Comparison of ENCODE assay signal across 7 cellular contexts in the genomic region with DNA sequence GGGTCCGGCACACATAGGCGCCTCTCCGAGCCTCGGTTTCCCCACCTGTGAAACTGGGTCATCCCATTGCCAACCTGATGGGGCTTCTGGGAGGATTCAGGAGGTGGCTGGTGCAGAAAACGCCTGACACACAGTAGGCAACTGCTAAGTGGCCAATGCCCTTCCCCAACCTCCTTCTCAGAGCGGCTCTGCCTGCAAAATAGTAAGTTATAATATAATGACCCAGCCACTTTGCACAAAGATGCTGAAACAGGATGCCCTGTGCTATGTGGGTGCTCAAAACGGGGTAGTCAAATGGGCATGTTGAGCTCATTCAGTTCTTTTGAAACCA. TPM values are rescaled to one million over a fixed set of nuclear protein-coding genes. Genes with fewer than 3 reads are reported as not detected.
DNase-seq lines count a peak whose midpoint lies in the region; ATAC-seq and TF ChIP-seq lines count a peak whose summit lies in the region.

No MANE protein-coding gene starts in this region.

- no peaks in the 10 kb centered on the region for H3K9me3 ChIP-seq in iPS-15b (ENCODE audit: control insufficient read depth, insufficient read depth, low read length)

- H3K27me3 ChIP-seq in iPS-15b (ENCODE audit: control insufficient read depth, insufficient read depth, low read length) = peaks cover 3% of the 10 kb centered on the region

- CTCF ChIA-PET in activated B cell treated with CpG ODN at 0.5 μM for 24 hours (lab: Charles Lee) = interaction anchor here (0.6 to 4.1 kb wide), 15 partner anchors 23 to 1075 kb away, joined by 3 to 44 read pairs (median 3); a partner anchor contains a TSS

- no peak for DNase-seq in HFF-Myc (ENCODE audit: extremely low read depth, low read depth)
- no peak for DNase-seq in activated B cell treated with CpG ODN at 0.5 μM for 24 hours
- no peak for DNase-seq in stimulated activated naive B cell treated with anti-CD40 and anti-IgM and Interleukin-4, amounts not matched to agents 10 μg/mL and 1 μg/mL and 100 μg/mL, for 72 hours
- no peak for DNase-seq in iPS-NIHi11 (ENCODE audit: low spot score)
- no peak for DNase-seq in activated CD4-positive, CD25-positive, alpha-beta regulatory T cell treated with anti-CD3 and anti-CD28 coated beads, Interleukin-2, amount 50 U/mL, for 72 hours

- no peaks in the 10 kb centered on the region for H3K36me3 ChIP-seq in iPS-15b (ENCODE audit: control insufficient read depth, insufficient read depth, low read length)

- H3K27ac Mint-ChIP-seq in activated B cell treated with CpG ODN at 0.5 μM for 24 hours = no peak overlapping the region
- H3K27ac Mint-ChIP-seq in stimulated activated naive B cell treated with anti-CD40 and anti-IgM and Interleukin-4, amounts not matched to agents 10 μg/mL and 1 μg/mL and 100 μg/mL, for 72 hours = no peak overlapping the region

- peak overlapping the region; percentile 70 for H3K4me3 Mint-ChIP-seq in activated B cell treated with CpG ODN at 0.5 μM for 24 hours
- H3K4me3 Mint-ChIP-seq in stimulated activated naive B cell treated with anti-CD40 and anti-IgM and Interleukin-4, amounts not matched to agents 10 μg/mL and 1 μg/mL and 100 μg/mL, for 72 hours = peak overlapping the region; percentile 44 to 61

- TF ChIP-seq CTCF in HFF-Myc (IDR thresholded peaks at IDR 0.05; ENCODE audit: low read depth, low read length, missing control alignments) = no peak
- no peak for TF ChIP-seq CTCF in activated B cell treated with CpG ODN at 0.5 μM for 24 hours (IDR thresholded peaks at IDR 0.05)

- H3K27me3 Mint-ChIP-seq in activated B cell treated with CpG ODN at 0.5 μM for 24 hours = no peaks in the 10 kb centered on the region
- no peaks in the 10 kb centered on the region for H3K27me3 Mint-ChIP-seq in stimulated activated naive B cell treated with anti-CD40 and anti-IgM and Interleukin-4, amounts not matched to agents 10 μg/mL and 1 μg/mL and 100 μg/mL, for 72 hours

- intact Hi-C loops in activated B cell treated with CpG ODN at 0.5 μM for 24 hours (cut with micrococcal nuclease) = loop anchor here (1.0 to 2.0 kb wide), 7 partner anchors 23 to 229 kb away; a partner anchor contains a TSS

- peaks cover 9% of the 10 kb centered on the region for H3K4me1 Mint-ChIP-seq in activated B cell treated with CpG ODN at 0.5 μM for 24 hours
- H3K4me1 Mint-ChIP-seq in stimulated activated naive B cell treated with anti-CD40 and anti-IgM and Interleukin-4, amounts not matched to agents 10 μg/mL and 1 μg/mL and 100 μg/mL, for 72 hours = peaks cover 3 to 9% of the 10 kb centered on the region in 2 donors

- H3K4me1 ChIP-seq in iPS-15b (ENCODE audit: control insufficient read depth, insufficient read depth, low read length) = peaks cover 2% of the 10 kb centered on the region

- peak overlapping the region; percentile 55 for H3K4me3 ChIP-seq in HFF-Myc (replicated peaks; ENCODE audit: low read depth, low read length)
- peak overlapping the region; percentile 72 for H3K4me3 ChIP-seq in iPS-15b (ENCODE audit: low read depth, low read length)

- POLR2A ChIA-PET in activated B cell treated with CpG ODN at 0.5 μM for 24 hours (lab: Charles Lee) = interaction anchor here (0.7 to 4.7 kb wide), 15 partner anchors 7 to 203 kb away, joined by 3 to 56 read pairs (median 4); a partner anchor contains a TSS

- H3K9ac ChIP-seq in iPS-15b (ENCODE audit: low read depth, low read length) = no peak overlapping the region

- no peak for ATAC-seq in activated B cell treated with CpG ODN at 0.5 μM for 24 hours (ENCODE audit: low read depth)
- peak; percentile 1 to 5 for ATAC-seq in stimulated activated naive B cell treated with anti-CD40 and anti-IgM and Interleukin-4, amounts not matched to agents 10 μg/mL and 1 μg/mL and 100 μg/mL, for 72 hours (replicated peaks)
- ATAC-seq in GM21447 (IDR thresholded peaks at IDR 0.05; ENCODE audit: unreplicated experiment) = no peak

- no peaks in the 10 kb centered on the region for H3K36me3 Mint-ChIP-seq in activated B cell treated with CpG ODN at 0.5 μM for 24 hours (ENCODE audit: low read depth)
- no peaks in the 10 kb centered on the region for H3K36me3 Mint-ChIP-seq in stimulated activated naive B cell treated with anti-CD40 and anti-IgM and Interleukin-4, amounts not matched to agents 10 μg/mL and 1 μg/mL and 100 μg/mL, for 72 hours

- no peaks in the 10 kb centered on the region for H3K9me3 Mint-ChIP-seq in activated B cell treated with CpG ODN at 0.5 μM for 24 hours
- no peaks in the 10 kb centered on the region for H3K9me3 Mint-ChIP-seq in stimulated activated naive B cell treated with anti-CD40 and anti-IgM and Interleukin-4, amounts not matched to agents 10 μg/mL and 1 μg/mL and 100 μg/mL, for 72 hours

RNA-seq across cellular contexts. Expression of a gene that starts 0.5 kb away (rescaled TPM):
- 24.8 and 25.6 TPM in 2 replicates for total RNA-seq in activated B cell treated with CpG ODN at 0.5 μM for 24 hours

RNA-seq across cellular contexts. Expression of a gene that starts 23.4 kb away (rescaled TPM):
- 92.1 and 100 TPM in 2 replicates for total RNA-seq in activated B cell treated with CpG ODN at 0.5 μM for 24 hours

RNA-seq across cellular contexts. Expression of a gene that starts 31.2 kb away (rescaled TPM):
- total RNA-seq in activated B cell treated with CpG ODN at 0.5 μM for 24 hours = 282 and 287 TPM in 2 replicates

RNA-seq across cellular contexts. Expression of a gene that starts 49.6 kb away (rescaled TPM):
- total RNA-seq in activated B cell treated with CpG ODN at 0.5 μM for 24 hours = not detected in 2 replicates

Comparison
In these comparisons a context has a peak if more than half of its experiments do, and no peak if none do; other contexts are left out.
1. ATAC-seq: peak in stimulated activated naive B cell treated with anti-CD40 and anti-IgM and Interleukin-4, amounts not matched to agents 10 μg/mL and 1 μg/mL and 100 μg/mL, for 72 hours (2 of 2); none in activated B cell treated with CpG ODN at 0.5 μM for 24 hours (single experiment) and GM21447 (single experiment).